In genomic region chr10:31697271-31698168, GRCh38 we compare ENCODE assay signal across 8 cellular contexts.
DNase-seq lines count a peak whose midpoint lies in the region; TF ChIP-seq lines count a peak whose summit lies in the region.

No MANE protein-coding gene starts in this region.

- no peaks in the 10 kb centered on the region for H3K9me3 ChIP-seq in HEK293 (ENCODE audit: control insufficient read depth, insufficient read depth, low read depth, low read length)
- H3K9me3 ChIP-seq in skeletal muscle tissue (ENCODE audit: control insufficient read depth in 3 of 3, low read length in 3 of 3) = no peaks in the 10 kb centered on the region

- H3K36me3 ChIP-seq in HEK293 (ENCODE audit: control insufficient read depth in 2 of 2, insufficient read depth in 1 of 2, low read length in 2 of 2) (no peaks in the 10 kb centered on the region), skeletal muscle tissue (ENCODE audit: control insufficient read depth in 3 of 3, insufficient read depth in 3 of 3, low read length in 3 of 3) (no peaks in the 10 kb centered on the region)

- H3K4me1 Mint-ChIP-seq in activated CD4-positive, alpha-beta T cell treated with anti-CD3 and anti-CD28 coated beads, Interleukin-2, amount 10 ng/mL, durations not matched to agents 24 days and 14 days = peaks cover 5% of the 10 kb centered on the region

- no peaks in the 10 kb centered on the region for H3K36me3 Mint-ChIP-seq in activated CD4-positive, alpha-beta T cell treated with anti-CD3 and anti-CD28 coated beads, Interleukin-2, amount 10 ng/mL, durations not matched to agents 24 days and 14 days (ENCODE audit: low read depth)

- peak overlapping the region; percentile 52 to 80 (median 75) for H3K9ac ChIP-seq in skeletal muscle tissue (ENCODE audit: low read depth in 1 of 3, low read length in 3 of 3)

- POLR2A ChIA-PET in HEK293 (lab: Yijun Ruan, JAX) = no interaction called here

- peaks cover 8% of the 10 kb centered on the region for H3K9me3 Mint-ChIP-seq in activated CD4-positive, alpha-beta T cell treated with anti-CD3 and anti-CD28 coated beads, Interleukin-2, amount 10 ng/mL, durations not matched to agents 24 days and 14 days

- no peak overlapping the region for H3K4me3 ChIP-seq in HEK293 (ENCODE audit: low read depth, low read length)
- H3K4me3 ChIP-seq in skeletal muscle tissue (ENCODE audit: low read length in 3 of 3) = peak overlapping the region; percentile 4 to 60 (median 24)

- no peak overlapping the region for H3K27ac ChIP-seq in HEK293 (ENCODE audit: extremely low read depth, low read depth, low read length)
- peak overlapping the region; percentile 90 for H3K27ac ChIP-seq in skeletal muscle tissue (ENCODE audit: low read depth, low read length)

- no peak overlapping the region for H3K27ac Mint-ChIP-seq in activated CD4-positive, alpha-beta T cell treated with anti-CD3 and anti-CD28 coated beads, Interleukin-2, amount 10 ng/mL, durations not matched to agents 24 days and 14 days

- intact Hi-C loops in activated CD4-positive, alpha-beta T cell treated with anti-CD3 and anti-CD28 coated beads, Interleukin-2, amount 10 ng/mL, durations not matched to agents 24 days and 14 days (cut with micrococcal nuclease) = no loop called here

- CTCF ChIA-PET in HEK293 (lab: Yijun Ruan, JAX) = no interaction called here

- DNase-seq in anterior cingulate cortex (lab: John Stamatoyannopoulos, UW) = peak in 48 of 58 donors; percentile 18 to 82 (median 57)
- DNase-seq in inferior parietal cortex (ENCODE audit: extremely low spot score) = peak; percentile 33
- no peak for DNase-seq in activated CD4-positive, alpha-beta T cell treated with anti-CD3 and anti-CD28 coated beads, Interleukin-2, amount 10 ng/mL, durations not matched to agents 24 days and 14 days
- no peak for DNase-seq in iPS-NIHi11 (ENCODE audit: low spot score)
- DNase-seq in KG1 (lab: John Stamatoyannopoulos, UW) = no peak
- no peak for DNase-seq in activated naive CD4-positive, alpha-beta T cell treated with anti-CD3 and anti-CD28 coated beads, Interleukin-2, amount 50 U/mL, for 16 hours

- peaks cover under 1% of the 10 kb centered on the region for H3K27me3 Mint-ChIP-seq in activated CD4-positive, alpha-beta T cell treated with anti-CD3 and anti-CD28 coated beads, Interleukin-2, amount 10 ng/mL, durations not matched to agents 24 days and 14 days

- TF ChIP-seq CTCF in HEK293 (tag by site-specific recombination; IDR thresholded peaks at IDR 0.05) = no peak

- H3K4me3 Mint-ChIP-seq in activated CD4-positive, alpha-beta T cell treated with anti-CD3 and anti-CD28 coated beads, Interleukin-2, amount 10 ng/mL, durations not matched to agents 24 days and 14 days = no peak overlapping the region

- H3K27me3 ChIP-seq in skeletal muscle tissue (ENCODE audit: control insufficient read depth in 3 of 3, insufficient read depth in 3 of 3, low read length in 3 of 3) = no peaks in the 10 kb centered on the region

- H3K4me1 ChIP-seq in HEK293 (ENCODE audit: control insufficient read depth, insufficient read depth, low read length) (no peaks in the 10 kb centered on the region), skeletal muscle tissue (ENCODE audit: control insufficient read depth in 3 of 3, insufficient read depth in 3 of 3, low read length in 3 of 3) (peaks cover 47 to 53% (median 53%) of the 10 kb centered on the region in 3 donors)

TF ChIP-seq in HEK293, 187 proteins besides CTCF, POLR2A, EP300 and RAD21:
- TF ChIP-seq ZNF169 (tag by site-specific recombination; IDR thresholded peaks at IDR 0.05) (no peak), ZIC2 (tag by site-specific recombination; IDR thresholded peaks at IDR 0.05) (peak; percentile 26; the same call in 1 of the 2 replicates)

Comparison
In these comparisons a context has a peak if more than half of its experiments do, and no peak if none do; other contexts are left out.
1. DNase-seq: peak in anterior cingulate cortex (48 of 58) and inferior parietal cortex (single experiment); none in activated CD4-positive, alpha-beta T cell treated with anti-CD3 and anti-CD28 coated beads, Interleukin-2, amount 10 ng/mL, durations not matched to agents 24 days and 14 days (single experiment), iPS-NIHi11 (single experiment), KG1 (single experiment) and activated naive CD4-positive, alpha-beta T cell treated with anti-CD3 and anti-CD28 coated beads, Interleukin-2, amount 50 U/mL, for 16 hours (single experiment).